Comparison of ENCODE assay signal across 24 cellular contexts in genomic region chr2:98894331-98895000, GRCh38. TPM values are rescaled to one million over a fixed set of nuclear protein-coding genes. Genes with fewer than 3 reads are reported as not detected.
"Had no signal": no experiment of that assay in that cellular context is flagged by ENCODE, and none has a peak within 500 bp of the region (broad histone marks: within the 10 kb centered on the region; RNA-seq: fewer than 3 reads in every experiment).

No MANE protein-coding gene starts in this region.

- H3K4me3 ChIP-seq: adrenal gland, breast epithelium, Peyer's patch, SJCRH30 had no signal

- H3K36me3 Mint-ChIP-seq: activated CD4-positive, alpha-beta memory T cell treated with anti-CD3 and anti-CD28 coated beads for 36 hours; activated naive CD8-positive, alpha-beta T cell treated with anti-CD3 and anti-CD28 coated beads, Interleukin-2, amount 10 ng/mL, durations not matched to agents 7 days and 5 days had no signal

- H3K4me2 ChIP-seq: SK-N-SH had no signal

- H3K27me3 ChIP-seq: adrenal gland, breast epithelium, Peyer's patch, SJCRH30 had no signal

- H3K36me3 ChIP-seq: adrenal gland, breast epithelium, Peyer's patch, SJCRH30 had no signal

- DNase-seq: activated CD4-positive, alpha-beta memory T cell treated with anti-CD3 and anti-CD28 coated beads for 36 hours; activated CD4-positive, alpha-beta T cell treated with anti-CD3 and anti-CD28 coated beads, Interleukin-2, amount 10 ng/mL, durations not matched to agents 7 days and 5 days; activated CD4-positive, CD25-positive, alpha-beta regulatory T cell; activated CD8-positive, alpha-beta memory T cell treated with anti-CD3 and anti-CD28 coated beads for 24 hours; activated gamma-delta T cell; activated naive CD4-positive, alpha-beta T cell treated with anti-CD3 and anti-CD28 coated beads, Interleukin-2, amount 50 U/mL, for 16 hours; activated naive CD8-positive, alpha-beta T cell treated with anti-CD3 and anti-CD28 coated beads, Interleukin-2, amount 10 ng/mL, durations not matched to agents 7 days and 5 days; activated T-cell treated with anti-CD3 and anti-CD28 coated beads, Interleukin-2, amount 50 U/mL, for 4 hours; aorta; NCI-H146; NCI-H187 treated with DMSO at 0.1 percent for 48 hours; NCI-H2081 treated with DMSO at 0.1 percent for 48 hours; NCI-H446; NCI-H524; Right ventricle myocardium superior; SJCRH30; SK-N-SH; T-helper 1 cell had no signal

- H3K4me3 Mint-ChIP-seq: activated CD4-positive, alpha-beta memory T cell treated with anti-CD3 and anti-CD28 coated beads for 36 hours; activated CD4-positive, alpha-beta T cell treated with anti-CD3 and anti-CD28 coated beads, Interleukin-2, amount 10 ng/mL, durations not matched to agents 7 days and 5 days; activated naive CD8-positive, alpha-beta T cell treated with anti-CD3 and anti-CD28 coated beads, Interleukin-2, amount 10 ng/mL, durations not matched to agents 7 days and 5 days; activated T-cell treated with anti-CD3 and anti-CD28 coated beads, Interleukin-2, amount 50 U/mL, for 4 hours; activated T-helper 17 cell treated with anti-CD3 and anti-CD28 coated beads, Interleukin-2, amount 50 U/mL, for 72 hours had no signal

- H3K27ac Mint-ChIP-seq: activated CD4-positive, alpha-beta memory T cell treated with anti-CD3 and anti-CD28 coated beads for 36 hours; activated CD4-positive, alpha-beta T cell treated with anti-CD3 and anti-CD28 coated beads, Interleukin-2, amount 10 ng/mL, durations not matched to agents 7 days and 5 days; activated naive CD8-positive, alpha-beta T cell treated with anti-CD3 and anti-CD28 coated beads, Interleukin-2, amount 10 ng/mL, durations not matched to agents 7 days and 5 days; activated T-helper 17 cell treated with anti-CD3 and anti-CD28 coated beads, Interleukin-2, amount 50 U/mL, for 72 hours had no signal

- H3K9me2 ChIP-seq: SK-N-SH had no signal

- H3K27ac ChIP-seq: adrenal gland, breast epithelium, Peyer's patch, RWPE1, SJCRH30, VCaP had no signal

- H3K4me1 ChIP-seq: adrenal gland, breast epithelium, Peyer's patch, SJCRH30 had no signal

- ATAC-seq: activated T-cell treated with anti-CD3 and anti-CD28 coated beads, Interleukin-2, amount 50 U/mL, for 4 hours; activated T-helper 17 cell treated with anti-CD3 and anti-CD28 coated beads, Interleukin-2, amount 50 U/mL, for 72 hours had no signal

RNA-seq across cellular contexts. Expression of gene CRACDL, which starts 41.6 kb away (rescaled TPM):
- total RNA-seq: SJCRH30 had no signal
- polyA plus RNA-seq: SK-N-SH had no signal
